13 cellular contexts compared by ENCODE assay signal in the genomic region with DNA sequence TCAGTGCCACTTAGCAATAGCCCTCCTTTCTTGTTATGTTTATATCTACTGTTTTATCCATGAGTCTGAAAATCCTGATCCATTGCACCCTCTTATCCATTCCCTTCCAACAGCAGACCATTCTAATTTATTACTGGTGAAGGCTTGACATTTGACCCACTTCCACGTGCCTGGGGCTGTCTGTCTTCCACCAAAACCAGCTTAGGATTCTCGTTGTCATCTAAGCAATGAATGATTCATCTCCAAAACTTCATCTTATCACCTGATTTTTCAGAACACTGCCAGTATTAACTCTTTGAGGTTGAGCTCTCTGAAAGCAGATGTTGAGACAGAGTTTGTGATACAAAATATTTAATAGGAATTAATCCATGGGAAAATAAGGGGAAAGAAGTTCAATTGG.
DNase-seq lines count a peak whose midpoint lies in the region; ATAC-seq and TF ChIP-seq lines count a peak whose summit lies in the region.
"Had no signal": no experiment of that assay in that cellular context is flagged by ENCODE, and none has a peak within 500 bp of the region (broad histone marks: within the 10 kb centered on the region; RNA-seq: fewer than 3 reads in every experiment).

No MANE protein-coding gene starts in this region.

- H3K4me2 ChIP-seq in smooth muscle cell = no peak overlapping the region
- H3K4me2 ChIP-seq: BLaER1 treated with 17β-estradiol and CSF1 and Interleukin-3, amounts not matched to agents 10 nM and 100 nM had no signal

- no peaks in the 10 kb centered on the region for H4K20me1 ChIP-seq in smooth muscle cell (ENCODE audit: low read depth)
- H4K20me1 ChIP-seq: BLaER1 treated with 17β-estradiol and CSF1 and Interleukin-3, amounts not matched to agents 10 nM and 100 nM had no signal

- H3K36me3 ChIP-seq in smooth muscle cell (ENCODE audit: low read depth) = no peaks in the 10 kb centered on the region
- H3K36me3 ChIP-seq: BLaER1 treated with 17β-estradiol and CSF1 and Interleukin-3, amounts not matched to agents 10 nM and 100 nM; HAP-1 had no signal

- peak; percentile 56 for DNase-seq in EL
- DNase-seq in M059J (ENCODE audit: low read depth) = peak; percentile 54
- peak; percentile 46 for DNase-seq in choroid plexus epithelial cell (ENCODE audit: low read depth)
- no peak for DNase-seq in DMS153 (lab: John Stamatoyannopoulos, UW)
- DNase-seq in omental fat pad (ENCODE audit: low spot score) = no peak
- DNase-seq in smooth muscle cell (lab: John Stamatoyannopoulos, UW; ENCODE audit: unreplicated experiment) = no peak
- DNase-seq: Calu3; CD8-positive, alpha-beta T cell; DMS53; DND-41; GF-D8 had no signal

- H3K9me3 ChIP-seq in smooth muscle cell (replicated peaks; ENCODE audit: low read depth) = no peaks in the 10 kb centered on the region
- H3K9me3 ChIP-seq: BLaER1 treated with 17β-estradiol and CSF1 and Interleukin-3, amounts not matched to agents 10 nM and 100 nM; HAP-1 had no signal

- ATAC-seq in omental fat pad (ENCODE audit: low FRiP score) = no peak
- ATAC-seq: CD8-positive, alpha-beta T cell had no signal

- no peak overlapping the region for H3K4me3 ChIP-seq in choroid plexus epithelial cell (ENCODE audit: low read depth, low read length)
- no peak overlapping the region for H3K4me3 ChIP-seq in smooth muscle cell
- H3K4me3 ChIP-seq: BLaER1 treated with 17β-estradiol and CSF1 and Interleukin-3, amounts not matched to agents 10 nM and 100 nM; HAP-1 had no signal

- no peaks in the 10 kb centered on the region for H3K79me2 ChIP-seq in smooth muscle cell (ENCODE audit: low read depth)

- no peak overlapping the region for H2AFZ ChIP-seq in smooth muscle cell (ENCODE audit: low read depth)

- no peak overlapping the region for H3K27ac ChIP-seq in smooth muscle cell (ENCODE audit: low read depth)
- H3K27ac ChIP-seq: BLaER1 treated with 17β-estradiol and CSF1 and Interleukin-3, amounts not matched to agents 10 nM and 100 nM had no signal

- H3K27me3 ChIP-seq in smooth muscle cell (ENCODE audit: low read depth) = no peaks in the 10 kb centered on the region
- H3K27me3 ChIP-seq: BLaER1 treated with 17β-estradiol and CSF1 and Interleukin-3, amounts not matched to agents 10 nM and 100 nM had no signal

- H3K4me1 ChIP-seq in smooth muscle cell (ENCODE audit: low read depth) = no peaks in the 10 kb centered on the region
- H3K4me1 ChIP-seq: BLaER1 treated with 17β-estradiol and CSF1 and Interleukin-3, amounts not matched to agents 10 nM and 100 nM; HAP-1 had no signal

- H3F3A ChIP-seq in smooth muscle cell (ENCODE audit: low read depth) = no peaks in the 10 kb centered on the region

- TF ChIP-seq CTCF in choroid plexus epithelial cell (conservative IDR thresholded peaks at IDR 0.05; ENCODE audit: low read depth, low read length) (no peak), omental fat pad (IDR thresholded peaks at IDR 0.05) (no peak), smooth muscle cell (IDR thresholded peaks at IDR 0.05; ENCODE audit: borderline replicate concordance, insufficient read depth, poor library complexity, severe bottlenecking) (no peak)

- 17% methylated on average over 2 of the region's 2 CpGs for WGBS in smooth muscle cell (ENCODE audit: low lambda C conversion rate)

- H3K9ac ChIP-seq in smooth muscle cell (ENCODE audit: low read depth) = no peak overlapping the region
- H3K9ac ChIP-seq: BLaER1 treated with 17β-estradiol and CSF1 and Interleukin-3, amounts not matched to agents 10 nM and 100 nM had no signal

Comparison
In these comparisons a context has a peak if more than half of its experiments do, and no peak if none do; other contexts are left out.
1. DNase-seq: peak in EL (single experiment), M059J (single experiment) and choroid plexus epithelial cell (single experiment); none in DMS153 (single experiment), omental fat pad (single experiment) and smooth muscle cell (single experiment).